Comparison of ENCODE assay signal across 8 cellular contexts in genomic region chr15:63188937-63189871, GRCh38. TPM values are rescaled to one million over a fixed set of nuclear protein-coding genes. Genes with fewer than 3 reads are reported as not detected.
A peak's percentile ranks its signal among the peaks of the same experiment; 100 is the strongest.
DNase-seq lines count a peak whose midpoint lies in the region; ATAC-seq and TF ChIP-seq lines count a peak whose summit lies in the region.

RAB8B (plus strand) TSS chr15:63189606; CDS start chr15:63189625, 19 bp downstream.

- H3K4me3 ChIP-seq in LNCaP clone FGC (ENCODE audit: low read depth, low read length) (peak within 1 kb of the TSS; percentile 72), RWPE2 (ENCODE audit: severe bottlenecking) (peak within 1 kb of the TSS; percentile 39)

- H3K9me3 ChIP-seq in RWPE2 (ENCODE audit: severe bottlenecking): no peaks in the 10 kb centered on the region

- H3K27ac Mint-ChIP-seq in natural killer cell: peak within 1 kb of the TSS; percentile 93 to 99

- peak within 1 kb of the TSS; percentile 97 for H3K4me3 Mint-ChIP-seq in natural killer cell

- ATAC-seq in RWPE2 (ENCODE audit: low read depth): peak; percentile 90
- ATAC-seq in natural killer cell: peak; percentile 72 to 91 (median 80)

- H3K27me3 ChIP-seq in RWPE2 (ENCODE audit: insufficient read depth, poor library complexity, severe bottlenecking): no peaks in the 10 kb centered on the region

- intact Hi-C loops in natural killer cell (cut with micrococcal nuclease): loop anchor here (1.0 kb wide), 1 partner anchor 32 kb away; the partner anchor contains the start of gene RPS27L

- no peaks in the 10 kb centered on the region for H3K9me3 Mint-ChIP-seq in natural killer cell

- no peaks in the 10 kb centered on the region for H3K27me3 Mint-ChIP-seq in natural killer cell (ENCODE audit: low read depth in 2 of 2)

- peaks cover 36% of the 10 kb centered on the region for H3K4me1 ChIP-seq in RWPE2 (ENCODE audit: insufficient read depth, poor library complexity, severe bottlenecking)

- TF ChIP-seq CTCF in LNCaP clone FGC (IDR thresholded peaks at IDR 0.05; ENCODE audit: control insufficient read depth, extremely low read depth, insufficient read depth) (0 out of 2 replicates have a peak, but pooled peaks have one; percentile 2), RWPE2 (IDR thresholded peaks at IDR 0.05; ENCODE audit: poor library complexity, severe bottlenecking) (peak; percentile 44), natural killer cell (IDR thresholded peaks at IDR 0.05) (no peak)

- no peaks in the 10 kb centered on the region for H3K36me3 ChIP-seq in RWPE2 (ENCODE audit: low read depth)

- H3K4me1 Mint-ChIP-seq in natural killer cell: peaks cover 46 to 52% of the 10 kb centered on the region in 2 donors

- peak within 1 kb of the TSS; percentile 23 for H3K27ac ChIP-seq in RWPE2 (ENCODE audit: poor library complexity, severe bottlenecking)

- DNase-seq in ELF-1 (ENCODE audit: low read depth, low spot score) (peak; percentile 95), GOT3 (lab: John Stamatoyannopoulos, UW) (peak; percentile 87), LNCaP clone FGC (ENCODE audit: low read depth) (peak; percentile 81), RWPE2 (ENCODE audit: low spot score) (peak; percentile 100), fibroblast of peridontal ligament (ENCODE audit: extremely low read depth) (peak; percentile 93), natural killer cell (peak; percentile 95)
- DNase-seq in activated T-helper 9 cell treated with anti-CD3 and anti-CD28 coated beads, Interleukin-2, amount 50 U/mL, for 16 hours (ENCODE audit: low read depth): peak; percentile 98
- DNase-seq in stimulated activated naive CD4-positive, alpha-beta T cell (lab: John Stamatoyannopoulos, UW): peak; percentile 87 to 97 (median 95)

- H3K36me3 Mint-ChIP-seq in natural killer cell: no peaks in the 10 kb centered on the region

RNA-seq across cellular contexts. Expression of gene RAB8B, which starts in this region (rescaled TPM):
- total RNA-seq in natural killer cell: 100 to 1,000 TPM; 128 to 155 (median 137) TPM

Comparison
In these comparisons a context has a peak if more than half of its experiments do, and no peak if none do; other contexts are left out.
1. Peak in every context shown above with its lines: DNase-seq, ATAC-seq, H3K4me3 ChIP-seq and H3K27ac ChIP-seq.